In genomic region chr15:92395176-92395521, GRCh38 we compare ENCODE assay signal across 16 cellular contexts. TPM values are rescaled to one million over a fixed set of nuclear protein-coding genes. Genes with fewer than 3 reads are reported as not detected.
DNase-seq lines count a peak whose midpoint lies in the region; ATAC-seq and TF ChIP-seq lines count a peak whose summit lies in the region.
"Had no signal": no experiment of that assay in that cellular context is flagged by ENCODE, and none has a peak within 500 bp of the region (broad histone marks: within the 10 kb centered on the region; RNA-seq: fewer than 3 reads in every experiment).

No MANE protein-coding gene starts in this region.

- ATAC-seq in GM21619 (IDR thresholded peaks at IDR 0.05; ENCODE audit: unreplicated experiment) = no peak
- ATAC-seq: activated T-cell treated with anti-CD3 and anti-CD28 coated beads, Interleukin-2, amount 50 U/mL, for 72 hours had no signal

- TF ChIP-seq POLR2A in prostate gland (IDR thresholded peaks at IDR 0.05) = no peak

- H3K36me3 ChIP-seq in ES-I3 (ENCODE audit: insufficient read depth, low read length) (no peaks in the 10 kb centered on the region), NT2/D1 (ENCODE audit: insufficient read depth, insufficient read length, low read length) (peaks cover 20% of the 10 kb centered on the region), neuron (ENCODE audit: insufficient read depth, low read length) (peaks cover 33% of the 10 kb centered on the region), prostate gland (no peaks in the 10 kb centered on the region)
- H3K36me3 ChIP-seq: thoracic aorta had no signal

- DNase-seq in NT2/D1 (ENCODE audit: low read depth, low spot score) = no peak
- DNase-seq in epithelial cell of proximal tubule (ENCODE audit: low read depth) = no peak
- no peak for DNase-seq in prostate gland (ENCODE audit: low spot score)
- no peak for DNase-seq in iPS-NIHi11 (ENCODE audit: low spot score)
- no peak for DNase-seq in NCI-H2196 (lab: John Stamatoyannopoulos, UW; ENCODE audit: unreplicated experiment)
- DNase-seq: activated CD4-positive, alpha-beta T cell treated with anti-CD3 and anti-CD28 coated beads, Interleukin-2, amount 50 U/mL, for 4 hours; activated T-cell treated with anti-CD3 and anti-CD28 coated beads, Interleukin-2, amount 50 U/mL, for 72 hours; SHP77; T-helper 9 cell had no signal

- H3K9ac ChIP-seq in ES-I3 (ENCODE audit: low read depth, low read length) (peak overlapping the region; percentile 85), NT2/D1 (ENCODE audit: insufficient read length, low read depth) (peak overlapping the region; percentile 92)
- H3K9ac ChIP-seq: parathyroid adenoma had no signal

- no peaks in the 10 kb centered on the region for H3K9me3 ChIP-seq in ES-I3 (ENCODE audit: control insufficient read depth, insufficient read depth, low read length)
- no peaks in the 10 kb centered on the region for H3K9me3 ChIP-seq in NT2/D1 (ENCODE audit: insufficient read depth, low read length)
- no peaks in the 10 kb centered on the region for H3K9me3 ChIP-seq in neuron (ENCODE audit: low read length)
- H3K9me3 ChIP-seq in prostate gland = no peaks in the 10 kb centered on the region
- H3K9me3 ChIP-seq: thoracic aorta had no signal

- H3K27me3 ChIP-seq in NT2/D1 (ENCODE audit: insufficient read depth, insufficient read length) (peaks cover 36% of the 10 kb centered on the region), neuron (ENCODE audit: insufficient read depth, low read length) (no peaks in the 10 kb centered on the region), prostate gland (replicated peaks; ENCODE audit: insufficient read depth) (peaks cover 13% of the 10 kb centered on the region)

- TF ChIP-seq CTCF in epithelial cell of proximal tubule (conservative IDR thresholded peaks at IDR 0.05; ENCODE audit: low read depth, low read length) = no peak
- no peak for TF ChIP-seq CTCF in prostate gland (IDR thresholded peaks at IDR 0.05)

- H3K4me3 ChIP-seq in NT2/D1 (ENCODE audit: insufficient read length, low read depth) (peak overlapping the region; percentile 69), epithelial cell of proximal tubule (ENCODE audit: low read depth, low read length) (peak overlapping the region; percentile 57), neuron (ENCODE audit: low read length) (peak overlapping the region; percentile 98), prostate gland (peak overlapping the region in 1 of 2 donors; percentile 26)
- H3K4me3 ChIP-seq: thoracic aorta had no signal

- no peak overlapping the region for H3K27ac ChIP-seq in prostate gland
- H3K27ac ChIP-seq: C4-2B, parathyroid adenoma, thoracic aorta had no signal

- WGBS in prostate gland = 65% methylated on average over 12 of the region's 12 CpGs

- H3K4me1 ChIP-seq in ES-I3 (ENCODE audit: insufficient read depth, low read length) = peaks cover 10% of the 10 kb centered on the region
- peaks cover 4% of the 10 kb centered on the region for H3K4me1 ChIP-seq in NT2/D1 (ENCODE audit: insufficient read depth, insufficient read length)
- H3K4me1 ChIP-seq in neuron (ENCODE audit: insufficient read depth, low read length) = peaks cover 19% of the 10 kb centered on the region
- H3K4me1 ChIP-seq in prostate gland (replicated peaks) = no peaks in the 10 kb centered on the region
- H3K4me1 ChIP-seq: parathyroid adenoma had no signal

- intact Hi-C loops in prostate gland (cut with DNase I) = no loop called here

- peak overlapping the region; percentile 71 for H2AFZ ChIP-seq in neuron (ENCODE audit: low read depth, low read length)
- H2AFZ ChIP-seq: parathyroid adenoma had no signal

RNA-seq across cellular contexts. Expression of gene ST8SIA2, which starts 1.5 kb away (rescaled TPM):
- total RNA-seq in epithelial cell of proximal tubule = 5.6 and 6.3 TPM in 2 replicates
- total RNA-seq in prostate gland = 1 to 10 TPM in 1 of 2 donors, under 1 TPM in 1; 0.73 to 2.3 TPM
- total RNA-seq: activated T-cell treated with anti-CD3 and anti-CD28 coated beads, Interleukin-2, amount 50 U/mL, for 72 hours; HT-29; thoracic aorta had no signal
